ENCODE assay signal across 8 cellular contexts in the genomic region with DNA sequence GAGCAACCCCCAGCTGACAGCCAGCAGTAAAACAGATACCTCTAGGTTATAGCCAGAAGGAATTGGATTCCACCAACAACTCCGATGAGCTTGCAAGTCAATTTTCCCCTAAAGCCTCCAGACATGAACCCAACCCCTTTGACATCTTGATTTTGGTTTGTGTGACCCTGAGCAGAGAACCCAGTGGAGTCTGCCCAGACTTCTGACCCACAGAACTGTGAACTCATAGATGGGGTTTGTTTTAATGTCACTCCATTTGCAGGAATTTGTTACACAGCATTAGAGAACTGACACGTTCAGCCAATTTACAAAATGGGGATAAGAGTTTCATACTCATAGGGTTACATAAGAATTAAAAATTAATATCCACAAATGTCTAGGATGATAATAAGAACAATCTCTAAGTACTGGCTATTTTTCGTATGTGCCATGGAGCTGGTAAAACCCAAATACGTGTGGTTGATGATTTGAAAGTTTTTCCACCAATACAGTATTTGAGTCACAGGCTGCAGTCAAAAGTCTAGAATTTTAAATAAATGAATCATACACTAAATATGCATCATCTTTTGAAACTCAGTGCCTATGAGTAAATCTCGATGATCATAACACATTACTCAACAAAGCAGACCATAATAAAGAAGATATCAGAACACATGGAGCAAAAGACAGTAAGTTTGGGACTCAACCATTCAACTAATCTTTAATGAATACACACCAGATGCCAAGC.
DNase-seq lines count a peak whose midpoint lies in the region; ATAC-seq and TF ChIP-seq lines count a peak whose summit lies in the region.
"Not testable (repeated sequence)": the region's sequence is repeated elsewhere in the genome, so short reads cannot be mapped to it uniquely, and the experiment has no call there.

No MANE protein-coding gene starts in this region.

- peak; percentile 86 for ATAC-seq in SK-N-SH treated with all-trans-retinoic acid at 6 μM for 48 hours
- peak; percentile 79 for ATAC-seq in stimulated activated naive CD8-positive, alpha-beta T cell treated with anti-CD3 and anti-CD28 coated beads, Interleukin-15, amount 100 ng/mL, for 72 hours

- H3K79me2 ChIP-seq in ACC112 (ENCODE audit: control insufficient read depth, insufficient read depth, low read length, unreplicated experiment); osteoblast (ENCODE audit: insufficient read depth, low read length): not testable (repeated sequence)

- not testable (repeated sequence) for H4K20me1 ChIP-seq in osteoblast (ENCODE audit: insufficient read depth, low read length)

- H3K27me3 Mint-ChIP-seq in HFFc6 (ENCODE audit: insufficient read depth); activated T-cell treated with anti-CD3 and anti-CD28 coated beads, Interleukin-2, amount 50 U/mL, for 24 hours; activated naive CD8-positive, alpha-beta T cell: not testable (repeated sequence)
- H3K27me3 Mint-ChIP-seq in stimulated activated naive CD8-positive, alpha-beta T cell treated with anti-CD3 and anti-CD28 coated beads, Interleukin-15, amount 100 ng/mL, for 72 hours, result peaks cover 24% of the 10 kb centered on the region

- not testable (repeated sequence) for H3K36me3 Mint-ChIP-seq in HFFc6 (ENCODE audit: low read depth); activated T-cell treated with anti-CD3 and anti-CD28 coated beads, Interleukin-2, amount 50 U/mL, for 24 hours (ENCODE audit: low read depth); activated naive CD8-positive, alpha-beta T cell

- H3K9me3 ChIP-seq in osteoblast (ENCODE audit: low read depth, low read length), result not testable (repeated sequence)

- H3K27ac ChIP-seq in ACC112 (ENCODE audit: low read depth, low read length) (peak overlapping the region; percentile 82), osteoblast (ENCODE audit: low read depth, low read length) (peak overlapping the region; percentile 63)

- H3K36me3 ChIP-seq in ACC112 (ENCODE audit: insufficient read depth, low read length); osteoblast (ENCODE audit: insufficient read depth, low read length): not testable (repeated sequence)

- not testable (repeated sequence) for H3K27me3 ChIP-seq in ACC112 (ENCODE audit: insufficient read depth, low read length); osteoblast (ENCODE audit: insufficient read depth, low read length)

- H3K27ac Mint-ChIP-seq in HFFc6, result peak overlapping the region; percentile 88
- peak overlapping the region; percentile 86 for H3K27ac Mint-ChIP-seq in activated T-cell treated with anti-CD3 and anti-CD28 coated beads, Interleukin-2, amount 50 U/mL, for 24 hours
- peak overlapping the region; percentile 97 for H3K27ac Mint-ChIP-seq in activated naive CD8-positive, alpha-beta T cell
- not testable (repeated sequence) for H3K27ac Mint-ChIP-seq in stimulated activated naive CD8-positive, alpha-beta T cell treated with anti-CD3 and anti-CD28 coated beads, Interleukin-15, amount 100 ng/mL, for 72 hours

- H3K4me1 Mint-ChIP-seq in HFFc6 (ENCODE audit: low read depth), result peaks cover 21% of the 10 kb centered on the region
- peaks cover 45% of the 10 kb centered on the region for H3K4me1 Mint-ChIP-seq in activated T-cell treated with anti-CD3 and anti-CD28 coated beads, Interleukin-2, amount 50 U/mL, for 24 hours (ENCODE audit: low read depth)
- not testable (repeated sequence) for H3K4me1 Mint-ChIP-seq in activated naive CD8-positive, alpha-beta T cell (ENCODE audit: low read depth)
- peaks cover 24% of the 10 kb centered on the region for H3K4me1 Mint-ChIP-seq in stimulated activated naive CD8-positive, alpha-beta T cell treated with anti-CD3 and anti-CD28 coated beads, Interleukin-15, amount 100 ng/mL, for 72 hours

- not testable (repeated sequence) for H2AFZ ChIP-seq in ACC112 (ENCODE audit: low read length, unreplicated experiment); osteoblast (ENCODE audit: low read length)

- not testable (repeated sequence) for TF ChIP-seq CTCF in HFFc6 (IDR thresholded peaks at IDR 0.05); fibroblast of mammary gland (conservative IDR thresholded peaks at IDR 0.05; ENCODE audit: control insufficient read depth, insufficient read depth, low read depth, low read length); osteoblast (IDR thresholded peaks at IDR 0.05; ENCODE audit: extremely low read depth, low read depth, low read length)

- not testable (repeated sequence) for H3K9me3 Mint-ChIP-seq in HFFc6; activated T-cell treated with anti-CD3 and anti-CD28 coated beads, Interleukin-2, amount 50 U/mL, for 24 hours; activated naive CD8-positive, alpha-beta T cell (ENCODE audit: low read depth); stimulated activated naive CD8-positive, alpha-beta T cell treated with anti-CD3 and anti-CD28 coated beads, Interleukin-15, amount 100 ng/mL, for 72 hours

- H3K4me3 Mint-ChIP-seq in HFFc6, result peak overlapping the region; percentile 71
- not testable (repeated sequence) for H3K4me3 Mint-ChIP-seq in activated T-cell treated with anti-CD3 and anti-CD28 coated beads, Interleukin-2, amount 50 U/mL, for 24 hours
- peak overlapping the region; percentile 57 for H3K4me3 Mint-ChIP-seq in activated naive CD8-positive, alpha-beta T cell
- H3K4me3 Mint-ChIP-seq in stimulated activated naive CD8-positive, alpha-beta T cell treated with anti-CD3 and anti-CD28 coated beads, Interleukin-15, amount 100 ng/mL, for 72 hours, result peak overlapping the region; percentile 33 to 60

- H3K4me3 ChIP-seq in ACC112 (ENCODE audit: low read depth, low read length); fibroblast of mammary gland (ENCODE audit: control insufficient read depth, low read depth, low read length); osteoblast (ENCODE audit: insufficient read depth, low read length): not testable (repeated sequence)

- DNase-seq in HFFc6; activated T-cell treated with anti-CD3 and anti-CD28 coated beads, Interleukin-2, amount 50 U/mL, for 24 hours; osteoblast (ENCODE audit: insufficient read length, low spot score, missing footprints); stimulated activated naive CD8-positive, alpha-beta T cell treated with anti-CD3 and anti-CD28 coated beads, Interleukin-15, amount 100 ng/mL, for 72 hours: not testable (repeated sequence)
- peak; percentile 19 for DNase-seq in fibroblast of mammary gland (ENCODE audit: low read depth)

- not testable (repeated sequence) for H3K4me1 ChIP-seq in ACC112 (ENCODE audit: control insufficient read depth, insufficient read depth, low read length, unreplicated experiment); osteoblast (ENCODE audit: insufficient read depth, low read length)

- H3K4me2 ChIP-seq in osteoblast (ENCODE audit: insufficient read depth, low read length), result not testable (repeated sequence)
